ENCODE assay signal across 1 cellular context in genomic region chr11:86589856-86590589, GRCh38.
TF ChIP-seq lines count a peak whose summit lies in the region.

No MANE protein-coding gene starts in this region.

TF ChIP-seq in K562, 482 proteins besides CTCF, POLR2A, EP300 and RAD21:
- TF ChIP-seq ZBTB7A (IDR thresholded peaks at IDR 0.05; ENCODE audit: borderline replicate concordance, control insufficient read depth, low read depth, low read length), result no peak
- no peak for TF ChIP-seq ZNF444 (CRISPR knock-in tag; IDR thresholded peaks at IDR 0.05)
- no peak for TF ChIP-seq TCF15 (CRISPR knock-in tag; IDR thresholded peaks at IDR 0.05)
- no peak for TF ChIP-seq ZNF431 (CRISPR knock-in tag; IDR thresholded peaks at IDR 0.05)
- TF ChIP-seq CBX1 (IDR thresholded peaks at IDR 0.05; ENCODE audit: low read depth), result no peak
- TF ChIP-seq ZNF316 (IDR thresholded peaks at IDR 0.05), result peak; percentile 82
- TF ChIP-seq USF1 (CRISPR knock-in tag; IDR thresholded peaks at IDR 0.05), result peak; percentile 25; the same call in 1 of the 2 replicates
- TF ChIP-seq CBFA2T3 (IDR thresholded peaks at IDR 0.05), result no peak
- TF ChIP-seq PTRF (tag; IDR thresholded peaks at IDR 0.05), result no peak
- TF ChIP-seq CBX8 (IDR thresholded peaks at IDR 0.05; ENCODE audit: borderline replicate concordance, extremely low read depth, low read depth, low read length, poor library complexity, severe bottlenecking), result no peak
- peak; percentile 68; the same call in 1 of the 2 replicates for TF ChIP-seq MAFK (IDR thresholded peaks at IDR 0.05; ENCODE audit: low read length)
- peak; percentile 87 for TF ChIP-seq TFE3 (CRISPR knock-in tag; IDR thresholded peaks at IDR 0.05)
- TF ChIP-seq ZNF3 (CRISPR knock-in tag; IDR thresholded peaks at IDR 0.05), result no peak
- TF ChIP-seq MAFF (IDR thresholded peaks at IDR 0.05; ENCODE audit: low read length), result peak; percentile 69; the same call in 1 of the 2 replicates
- TF ChIP-seq ARID1B (IDR thresholded peaks at IDR 0.05), result no peak
- TF ChIP-seq USF2 (CRISPR knock-in tag; IDR thresholded peaks at IDR 0.05), result 0 out of 2 replicates have a peak, but pooled peaks have one; percentile 28
- no peak for TF ChIP-seq ZNF23 (CRISPR knock-in tag; IDR thresholded peaks at IDR 0.05)
- TF ChIP-seq HBP1 (CRISPR knock-in tag; IDR thresholded peaks at IDR 0.05), result no peak
- no peak for TF ChIP-seq SRSF1 (IDR thresholded peaks at IDR 0.05; ENCODE audit: low read depth, low read length)
- TF ChIP-seq PURB (CRISPR knock-in tag; IDR thresholded peaks at IDR 0.05; ENCODE audit: low read depth), result no peak
- TF ChIP-seq MYC (IDR thresholded peaks at IDR 0.05; ENCODE audit: low read depth, low read length), result no peak
- TF ChIP-seq MYC (CRISPR knock-in tag; IDR thresholded peaks at IDR 0.05; ENCODE audit: borderline replicate concordance, low read depth), result no peak
- no peak for TF ChIP-seq ELF4 (CRISPR knock-in tag; IDR thresholded peaks at IDR 0.05)
- TF ChIP-seq HOXB6 (CRISPR knock-in tag; IDR thresholded peaks at IDR 0.05; ENCODE audit: borderline replicate concordance), result no peak
- no peak for TF ChIP-seq GTF3C2 (IDR thresholded peaks at IDR 0.05; ENCODE audit: borderline replicate concordance, extremely low read depth, insufficient read length)
- no peak for TF ChIP-seq ARID2 (IDR thresholded peaks at IDR 0.05)
- no peak for TF ChIP-seq NRF1 (conservative IDR thresholded peaks at IDR 0.05 in 1 of 2, IDR thresholded peaks at IDR 0.05 in 1 of 2)
- TF ChIP-seq ZNF780A (CRISPR knock-in tag; IDR thresholded peaks at IDR 0.05), result no peak
- TF ChIP-seq ZNF263 (CRISPR knock-in tag; IDR thresholded peaks at IDR 0.05; ENCODE audit: borderline replicate concordance), result no peak
- peak; percentile 80 for TF ChIP-seq MAFG (tag; conservative IDR thresholded peaks at IDR 0.05)
- TF ChIP-seq C11orf30 (IDR thresholded peaks at IDR 0.05; ENCODE audit: low read depth), result peak; percentile 73
- TF ChIP-seq EGR1 (conservative IDR thresholded peaks at IDR 0.05), result no peak
- no peak for TF ChIP-seq MTA3 (IDR thresholded peaks at IDR 0.05; ENCODE audit: borderline replicate concordance)
- TF ChIP-seq NFE2 (IDR thresholded peaks at IDR 0.05; ENCODE audit: low read depth), result no peak
- TF ChIP-seq ZNF655 (CRISPR knock-in tag; IDR thresholded peaks at IDR 0.05), result no peak
- TF ChIP-seq NCOA4 (IDR thresholded peaks at IDR 0.05; ENCODE audit: partially characterized antibody), result no peak
- TF ChIP-seq FOXM1 (IDR thresholded peaks at IDR 0.05; ENCODE audit: low read depth), result no peak
- no peak for TF ChIP-seq FOXM1 (CRISPR knock-in tag; IDR thresholded peaks at IDR 0.05; ENCODE audit: low read depth)
- TF ChIP-seq RNF2 (IDR thresholded peaks at IDR 0.05), result no peak
- no peak for TF ChIP-seq PML (IDR thresholded peaks at IDR 0.05; ENCODE audit: low read length)
